8 cellular contexts compared by ENCODE assay signal in genomic region chr1:183480971-183481431, GRCh38. TPM values are rescaled to one million over a fixed set of nuclear protein-coding genes. Genes with fewer than 3 reads are reported as not detected.
A peak's percentile ranks its signal among the peaks of the same experiment; 100 is the strongest.
DNase-seq lines count a peak whose midpoint lies in the region; ATAC-seq, FAIRE-seq and TF ChIP-seq lines count a peak whose summit lies in the region.

No MANE protein-coding gene starts in this region.

- POLR2A ChIA-PET in GM12878 (lab: Charles Lee) = interaction anchor here (1.3 to 1.8 kb wide), 2 partner anchors 8 to 11 kb away, joined by 3 to 6 read pairs; no protein-coding TSS in a partner anchor

- H3K27me3 ChIP-seq in GM12878 (replicated peaks in 1 of 2; ENCODE audit: control insufficient read depth in 2 of 2, insufficient read depth in 2 of 2, low read length in 1 of 2) (no peaks in the 10 kb centered on the region), hepatocyte (no peaks in the 10 kb centered on the region), transverse colon (no peaks in the 10 kb centered on the region), neural progenitor cell (no peaks in the 10 kb centered on the region)

- peak; percentile 61 for ATAC-seq in GM19328 (IDR thresholded peaks at IDR 0.05; ENCODE audit: unreplicated experiment)
- ATAC-seq in HG03280 (IDR thresholded peaks at IDR 0.05; ENCODE audit: unreplicated experiment) = peak; percentile 67
- peak; percentile 74 for ATAC-seq in GM12878
- no peak for ATAC-seq in HG03097 (IDR thresholded peaks at IDR 0.05; ENCODE audit: low FRiP score, unreplicated experiment)

- peak; percentile 79 for FAIRE-seq in GM12878 (lab: Jason Lieb, UNC)

- H3K4me3 Mint-ChIP-seq in CD14-positive monocyte (peak overlapping the region in 1 of 2 donors; percentile 70), neural progenitor cell (no peak overlapping the region)

- intact Hi-C loops in CD14-positive monocyte (cut with micrococcal nuclease) = no loop called here
- intact Hi-C loops in GM12878 (cut with micrococcal nuclease; ENCODE audit: unreplicated experiment) = no loop called here
- intact Hi-C loops in transverse colon (cut with DNase I; ENCODE audit: low total_unique reads) = no loop called here

- 0% methylated on average over 1 of the region's 1 CpG for WGBS in GM12878 (ENCODE audit: insufficient coverage, insufficient replicate concordance, low lambda C conversion rate, missing lambda C conversion rate)
- WGBS in hepatocyte (ENCODE audit: low lambda C conversion rate, missing lambda C conversion rate) = 91% methylated on average over 1 of the region's 1 CpG
- WGBS in transverse colon (ENCODE audit: low coverage in 1 of 2), 2 donors = 61 to 90% methylated on average over 1 of the region's 1 CpG

- H3K27ac Mint-ChIP-seq in CD14-positive monocyte = peak overlapping the region; percentile 71 to 91 (median 85)
- H3K27ac Mint-ChIP-seq in neural progenitor cell = no peak overlapping the region

- CTCF ChIA-PET in GM12878 (lab: Yijun Ruan, JAX) = interaction anchor here (0.6 kb wide), 1 partner anchor 139 kb away, joined by 3 read pairs; no protein-coding TSS in a partner anchor

- H3K36me3 ChIP-seq in GM12878 (ENCODE audit: control insufficient read depth in 2 of 2, insufficient read depth in 2 of 2, low read length in 1 of 2) (no peaks in the 10 kb centered on the region), hepatocyte (replicated peaks; ENCODE audit: insufficient read depth, low read depth) (no peaks in the 10 kb centered on the region), transverse colon (no peaks in the 10 kb centered on the region), neural progenitor cell (no peaks in the 10 kb centered on the region)

- in situ Hi-C loops in GM12878 (cut with MboI) = no loop called here
- in situ Hi-C loops in transverse colon (cut with MboI; ENCODE audit: low pct_ligation_motif_present in 1 of 4, low pct_unique_long_range_greater_than_20kb in 1 of 4, low sequenced_read_pairs in 3 of 4) = no loop called here

- no peak for TF ChIP-seq RAD21 in GM12878 (IDR thresholded peaks at IDR 0.05; ENCODE audit: insufficient read depth, low read depth, low read length)

- H3K9me3 Mint-ChIP-seq in CD14-positive monocyte (no peaks in the 10 kb centered on the region), neural progenitor cell (no peaks in the 10 kb centered on the region)

- RAD21 ChIA-PET in GM12878 (lab: Charles Lee; ENCODE audit: unreplicated experiment) = no interaction called here

- DNase-seq in CD14-positive monocyte (ENCODE audit: low spot score) (no peak), GM12878 (ENCODE audit: low read depth, low spot score) (peak; percentile 33), hepatocyte (ENCODE audit: low spot score) (no peak), transverse colon (no peak), neural progenitor cell (ENCODE audit: low spot score) (no peak)

- no peaks in the 10 kb centered on the region for H4K20me1 ChIP-seq in GM12878 (ENCODE audit: control insufficient read depth, insufficient read depth)
- H4K20me1 ChIP-seq in hepatocyte (ENCODE audit: insufficient read depth, poor library complexity, severe bottlenecking) = peaks cover 78% of the 10 kb centered on the region
- H4K20me1 ChIP-seq in neural progenitor cell (ENCODE audit: low read depth) = peaks cover 84% of the 10 kb centered on the region

- peak overlapping the region; percentile 92 for H3K4me2 ChIP-seq in GM12878 (ENCODE audit: control insufficient read depth, insufficient read depth)
- H3K4me2 ChIP-seq in hepatocyte = no peak overlapping the region
- H3K4me2 ChIP-seq in neural progenitor cell = no peak overlapping the region

- H3K4me1 Mint-ChIP-seq in CD14-positive monocyte (peaks cover 56% of the 10 kb centered on the region), neural progenitor cell (no peaks in the 10 kb centered on the region)

- no TSS peak for BruUV-seq in GM12878 (replicated peaks; lab: Mats Ljungman, UMichigan)

- H3K4me1 ChIP-seq in GM12878 (ENCODE audit: control insufficient read depth, insufficient read depth, low read length) = peaks cover 42% of the 10 kb centered on the region
- H3K4me1 ChIP-seq in hepatocyte (ENCODE audit: insufficient read depth) = peaks cover 10% of the 10 kb centered on the region
- peaks cover 12 to 53% (median 18%) of the 10 kb centered on the region in 4 donors for H3K4me1 ChIP-seq in transverse colon
- peaks cover 22% of the 10 kb centered on the region for H3K4me1 ChIP-seq in neural progenitor cell

- H3K4me3 ChIP-seq in GM12878 (peak overlapping the region; percentile 40), hepatocyte (no peak overlapping the region), transverse colon (no peak overlapping the region), neural progenitor cell (no peak overlapping the region)

- TF ChIP-seq CTCF in CD14-positive monocyte (IDR thresholded peaks at IDR 0.05) = no peak
- no peak for TF ChIP-seq CTCF in GM12878 (IDR thresholded peaks at IDR 0.05 in 2 of 3, conservative IDR thresholded peaks at IDR 0.05 in 1 of 3; ENCODE audit: control insufficient read depth in 2 of 3, extremely low read depth in 1 of 3, insufficient read depth in 1 of 3, low read depth in 3 of 3, low read length in 3 of 3)
- no peak for TF ChIP-seq CTCF in hepatocyte (IDR thresholded peaks at IDR 0.05; ENCODE audit: poor library complexity)
- TF ChIP-seq CTCF in transverse colon (IDR thresholded peaks at IDR 0.05) = no peak
- no peak for TF ChIP-seq CTCF in neural progenitor cell (IDR thresholded peaks at IDR 0.05)

- H3F3A ChIP-seq in neural progenitor cell (ENCODE audit: low read depth) = peaks cover 8% of the 10 kb centered on the region

- H3K9ac ChIP-seq in GM12878 (ENCODE audit: control insufficient read depth, insufficient read depth, low read length) (peak overlapping the region; percentile 44; the same call in 1 of the 2 replicates), neural progenitor cell (no peak overlapping the region)

- peaks cover 100% of the 10 kb centered on the region for H3K79me2 ChIP-seq in GM12878 (ENCODE audit: control insufficient read depth, insufficient read depth, low read length)
- H3K79me2 ChIP-seq in hepatocyte = peaks cover 99% of the 10 kb centered on the region
- H3K79me2 ChIP-seq in neural progenitor cell (ENCODE audit: low read depth) = peaks cover 100% of the 10 kb centered on the region

- H3K9me2 ChIP-seq in hepatocyte (replicated peaks; ENCODE audit: insufficient read depth) = no peaks in the 10 kb centered on the region

- no peak overlapping the region for H2AFZ ChIP-seq in GM12878 (ENCODE audit: control insufficient read depth, low read depth, low read length)
- H2AFZ ChIP-seq in hepatocyte = no peak overlapping the region
- H2AFZ ChIP-seq in neural progenitor cell (replicated peaks) = no peak overlapping the region

- no peaks in the 10 kb centered on the region for H3K9me3 ChIP-seq in GM12878 (replicated peaks; ENCODE audit: control insufficient read depth, insufficient read depth, low read length)
- H3K9me3 ChIP-seq in hepatocyte (ENCODE audit: low read depth) = no peaks in the 10 kb centered on the region
- no peaks in the 10 kb centered on the region for H3K9me3 ChIP-seq in transverse colon
- H3K9me3 ChIP-seq in neural progenitor cell (ENCODE audit: low read depth) = no peaks in the 10 kb centered on the region

- H3K36me3 Mint-ChIP-seq in CD14-positive monocyte (peaks cover 0 to 10% of the 10 kb centered on the region in 2 donors), neural progenitor cell (peaks cover 3% of the 10 kb centered on the region)

- H3K27me3 Mint-ChIP-seq in CD14-positive monocyte (ENCODE audit: low read depth in 3 of 3) (no peaks in the 10 kb centered on the region), neural progenitor cell (ENCODE audit: insufficient read depth, low read depth) (no peaks in the 10 kb centered on the region)

- H3K27ac ChIP-seq in GM12878 (ENCODE audit: control insufficient read depth, insufficient read depth) (peak overlapping the region; percentile 73), hepatocyte (no peak overlapping the region), transverse colon (no peak overlapping the region), neural progenitor cell (no peak overlapping the region)

- TF ChIP-seq EP300 in GM12878 (IDR thresholded peaks at IDR 0.05; ENCODE audit: borderline replicate concordance in 1 of 2, control insufficient read depth in 1 of 2, low read depth in 2 of 2, low read length in 2 of 2) (0 out of 4 replicates have a peak, but pooled peaks of 1 of the 2 experiments have one; percentile 36), transverse colon (IDR thresholded peaks at IDR 0.05; ENCODE audit: low read depth) (no peak)

- TF ChIP-seq POLR2A in GM12878 (IDR thresholded peaks at IDR 0.05; ENCODE audit: low read depth, low read length) (no peak), transverse colon (IDR thresholded peaks at IDR 0.05) (no peak)

- SMC1A ChIA-PET in GM12878 (lab: Charles Lee; ENCODE audit: uncharacterized antibody, unreplicated experiment) = interaction anchor here (1.1 kb wide), 1 partner anchor 10 kb away, joined by 3 read pairs; no protein-coding TSS in a partner anchor

TF ChIP-seq in GM12878, 131 proteins besides CTCF, POLR2A, EP300 and RAD21 (continues in another document):
- TF ChIP-seq HDAC2 (IDR thresholded peaks at IDR 0.05) (no peak), IKZF1 (conservative IDR thresholded peaks at IDR 0.05) (peak; percentile 42; the same call in 1 of the 2 replicates), NBN (IDR thresholded peaks at IDR 0.05) (peak; percentile 71; the same call in 1 of the 2 replicates)

RNA-seq across cellular contexts. Expression of gene SMG7, which starts 8.7 kb away (rescaled TPM):
- polyA plus RNA-seq in CD14-positive monocyte (10 to 100 TPM; 11.5 to 19.4 TPM), GM12878 (2011; rRNA removed) (55.4 and 60.0 TPM in 2 replicates), GM12878 (2014; fragmentation: Illumina TruSeq; extraction: Trizol) (58.1 and 69.1 TPM in 2 replicates), GM12878 (2014; fragmentation: Nextera tagmentation; extraction: Ambion mirVana) (10 to 100 TPM in 1 of 2 experiments, 1 to 10 TPM in 1; 9.5 to 11.2 TPM), GM12878 (2014; rRNA removed) (38.4 and 40.0 TPM in 2 replicates), GM12878 (2016; fragmentation: Nextera tagmentation; extraction: Ambion mirVana) (10 to 100 TPM; 46.9 to 53.5 TPM), hepatocyte (22.3 and 28.1 TPM in 2 replicates)
- 105 and 123 TPM in 2 replicates for total RNA-seq in GM12878 (2013; cell fraction: nucleolus; rRNA removed)
- total RNA-seq in GM12878 (2014; rRNA removed) (19.0 and 20.6 TPM in 2 replicates), GM12878 (2014; rRNA removed; fragmentation: Illumina TruSeq; extraction: Trizol) (25.2 and 28.1 TPM in 2 replicates), GM12878 (2021) (63.9 and 65.4 TPM in 2 replicates), hepatocyte (28.8 and 39.5 TPM in 2 replicates), transverse colon (100 to 1,000 TPM in 1 of 4 donors, 10 to 100 TPM in 3; 54.9 to 107 (median 74.1) TPM), neural progenitor cell (ENCODE audit: low replicate concordance) (33.4 and 33.5 TPM in 2 replicates)
- polyA plus RNA-seq in GM12878 (2011; ENCODE audit: low read depth) = 20.9 TPM
- polyA plus RNA-seq in GM12878 (2011; cell fraction: cytosol; rRNA removed) = 46.6 and 47.8 TPM in 2 replicates
- 82.9 and 101 TPM in 2 replicates for polyA plus RNA-seq in GM12878 (2011; cell fraction: nucleus; rRNA removed)
- polyA plus RNA-seq in GM12878 (2012) = 27.0 and 27.5 TPM in 2 replicates
- polyA minus RNA-seq in GM12878 (2011; rRNA and poly(A)+ RNA removed) = 70.6 and 107 TPM in 2 replicates
- polyA minus RNA-seq in GM12878 (2011; cell fraction: cytosol; rRNA and poly(A)+ RNA removed) = 20.8 and 26.2 TPM in 2 replicates
- 66.0 and 106 TPM in 2 replicates for polyA minus RNA-seq in GM12878 (2011; cell fraction: nucleus; rRNA and poly(A)+ RNA removed)
